7 cellular contexts compared by ENCODE assay signal in genomic region chr11:121194731-121195596, GRCh38.
DNase-seq lines count a peak whose midpoint lies in the region; ATAC-seq and TF ChIP-seq lines count a peak whose summit lies in the region.

No MANE protein-coding gene starts in this region.

- peak; percentile 10 for TF ChIP-seq CTCF in GM12801 (IDR thresholded peaks at IDR 0.05; ENCODE audit: extremely low read depth, insufficient read length)
- TF ChIP-seq CTCF in endothelial cell (IDR thresholded peaks at IDR 0.05; ENCODE audit: unreplicated experiment), result peak; percentile 99

- DNase-seq in NCI-H446 treated with DMSO at 0.1 percent for 48 hours (lab: John Stamatoyannopoulos, UW) (peak; percentile 58), endothelial cell (ENCODE audit: low spot score) (peak; percentile 71), myocyte (ENCODE audit: low read depth) (peak; percentile 77)
- DNase-seq in activated CD4-positive, alpha-beta memory T cell treated with anti-CD3 and anti-CD28 coated beads, Interleukin-2, amount 10 ng/mL, durations not matched to agents 7 days and 5 days, result peak; percentile 54
- peak; percentile 52 to 61 for DNase-seq in stimulated activated naive CD8-positive, alpha-beta T cell treated with anti-CD3 and anti-CD28 coated beads, Interleukin-15, amount 100 ng/mL, for 72 hours

- no peaks in the 10 kb centered on the region for H3K36me3 Mint-ChIP-seq in activated CD4-positive, alpha-beta memory T cell treated with anti-CD3 and anti-CD28 coated beads, Interleukin-2, amount 10 ng/mL, durations not matched to agents 7 days and 5 days (ENCODE audit: low read depth)
- H3K36me3 Mint-ChIP-seq in endothelial cell (ENCODE audit: low read depth, unreplicated experiment), result no peaks in the 10 kb centered on the region

- CTCF ChIA-PET in activated CD4-positive, alpha-beta memory T cell treated with anti-CD3 and anti-CD28 coated beads, Interleukin-2, amount 10 ng/mL, durations not matched to agents 7 days and 5 days (lab: Charles Lee), result interaction anchor here (0.6 to 2.6 kb wide), 34 partner anchors 9 to 873 kb away, joined by 3 to 12 read pairs (median 4); partner anchors contain the start of genes GRIK4 and TBCEL

- H3K9me3 Mint-ChIP-seq in activated CD4-positive, alpha-beta memory T cell treated with anti-CD3 and anti-CD28 coated beads, Interleukin-2, amount 10 ng/mL, durations not matched to agents 7 days and 5 days, result no peaks in the 10 kb centered on the region
- no peaks in the 10 kb centered on the region for H3K9me3 Mint-ChIP-seq in endothelial cell (ENCODE audit: unreplicated experiment)
- H3K9me3 Mint-ChIP-seq in stimulated activated naive CD8-positive, alpha-beta T cell treated with anti-CD3 and anti-CD28 coated beads, Interleukin-15, amount 100 ng/mL, for 72 hours, result no peaks in the 10 kb centered on the region

- POLR2A ChIA-PET in activated CD4-positive, alpha-beta memory T cell treated with anti-CD3 and anti-CD28 coated beads, Interleukin-2, amount 10 ng/mL, durations not matched to agents 7 days and 5 days (lab: Charles Lee), result interaction anchor here (1.0 kb wide), 1 partner anchor 55 kb away, joined by 3 read pairs; no protein-coding TSS in a partner anchor

- no peak overlapping the region for H3K27ac Mint-ChIP-seq in activated CD4-positive, alpha-beta memory T cell treated with anti-CD3 and anti-CD28 coated beads, Interleukin-2, amount 10 ng/mL, durations not matched to agents 7 days and 5 days
- H3K27ac Mint-ChIP-seq in endothelial cell (ENCODE audit: unreplicated experiment), result no peak overlapping the region
- no peak overlapping the region for H3K27ac Mint-ChIP-seq in stimulated activated naive CD8-positive, alpha-beta T cell treated with anti-CD3 and anti-CD28 coated beads, Interleukin-15, amount 100 ng/mL, for 72 hours

- peak; percentile 78 for ATAC-seq in HG03066 (IDR thresholded peaks at IDR 0.05; ENCODE audit: low read depth, unreplicated experiment)
- ATAC-seq in stimulated activated naive CD8-positive, alpha-beta T cell treated with anti-CD3 and anti-CD28 coated beads, Interleukin-15, amount 100 ng/mL, for 72 hours, result peak; percentile 86

- peaks cover 16% of the 10 kb centered on the region for H3K27me3 Mint-ChIP-seq in activated CD4-positive, alpha-beta memory T cell treated with anti-CD3 and anti-CD28 coated beads, Interleukin-2, amount 10 ng/mL, durations not matched to agents 7 days and 5 days
- no peaks in the 10 kb centered on the region for H3K27me3 Mint-ChIP-seq in endothelial cell (ENCODE audit: unreplicated experiment)
- peaks cover 11% of the 10 kb centered on the region for H3K27me3 Mint-ChIP-seq in stimulated activated naive CD8-positive, alpha-beta T cell treated with anti-CD3 and anti-CD28 coated beads, Interleukin-15, amount 100 ng/mL, for 72 hours

- no peak overlapping the region for H3K4me3 Mint-ChIP-seq in activated CD4-positive, alpha-beta memory T cell treated with anti-CD3 and anti-CD28 coated beads, Interleukin-2, amount 10 ng/mL, durations not matched to agents 7 days and 5 days
- no peak overlapping the region for H3K4me3 Mint-ChIP-seq in endothelial cell (ENCODE audit: unreplicated experiment)
- no peak overlapping the region for H3K4me3 Mint-ChIP-seq in stimulated activated naive CD8-positive, alpha-beta T cell treated with anti-CD3 and anti-CD28 coated beads, Interleukin-15, amount 100 ng/mL, for 72 hours

- H3K4me1 Mint-ChIP-seq in activated CD4-positive, alpha-beta memory T cell treated with anti-CD3 and anti-CD28 coated beads, Interleukin-2, amount 10 ng/mL, durations not matched to agents 7 days and 5 days, result no peaks in the 10 kb centered on the region
- peaks cover 2% of the 10 kb centered on the region for H3K4me1 Mint-ChIP-seq in endothelial cell (ENCODE audit: unreplicated experiment)
- H3K4me1 Mint-ChIP-seq in stimulated activated naive CD8-positive, alpha-beta T cell treated with anti-CD3 and anti-CD28 coated beads, Interleukin-15, amount 100 ng/mL, for 72 hours, result no peaks in the 10 kb centered on the region

Comparison
In these comparisons a context has a peak if more than half of its experiments do, and no peak if none do; other contexts are left out.
1. Peak in every context shown above with its lines: DNase-seq and ATAC-seq.